Comparison of ENCODE assay signal across 8 cellular contexts in the genomic region with DNA sequence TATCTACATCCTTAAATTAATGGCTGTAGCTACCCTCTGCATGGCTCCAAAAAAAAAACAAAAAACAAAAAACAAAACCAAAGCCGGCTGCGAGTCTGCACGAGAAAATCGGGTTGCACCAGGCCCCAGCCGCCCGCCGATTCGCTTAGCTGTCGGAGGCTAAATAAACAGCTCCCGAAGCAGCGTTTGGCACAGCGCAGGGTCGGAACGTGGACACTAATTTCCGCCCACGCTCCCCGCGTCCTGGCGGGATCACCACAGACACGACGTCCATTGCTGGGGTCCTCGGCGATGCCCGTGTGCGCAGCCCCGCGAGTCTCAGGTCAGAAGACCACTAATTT. TPM values are rescaled to one million over a fixed set of nuclear protein-coding genes. Genes with fewer than 3 reads are reported as not detected.
DNase-seq lines count a peak whose midpoint lies in the region; ATAC-seq lines count a peak whose summit lies in the region.

No MANE protein-coding gene starts in this region.

- H3K9ac ChIP-seq in skeletal muscle satellite cell (ENCODE audit: low read depth, low read length), result peak overlapping the region; percentile 99

- ATAC-seq in HG03521 (IDR thresholded peaks at IDR 0.05; ENCODE audit: unreplicated experiment), result peak; percentile 6

- peaks cover 24% of the 10 kb centered on the region for H3K4me1 ChIP-seq in SJCRH30
- no peaks in the 10 kb centered on the region for H3K4me1 ChIP-seq in iPS DF 6.9 (ENCODE audit: control insufficient read depth, insufficient read depth, low read length)
- H3K4me1 ChIP-seq in skeletal muscle satellite cell (ENCODE audit: control insufficient read depth, insufficient read depth, low read length), result peaks cover 36% of the 10 kb centered on the region

- H3K9me3 ChIP-seq in SJCRH30 (replicated peaks), result no peaks in the 10 kb centered on the region
- H3K9me3 ChIP-seq in iPS DF 6.9 (ENCODE audit: control insufficient read depth, insufficient read depth, low read length), result no peaks in the 10 kb centered on the region
- H3K9me3 ChIP-seq in skeletal muscle satellite cell (replicated peaks; ENCODE audit: low read length), result no peaks in the 10 kb centered on the region

- peak overlapping the region; percentile 97 for H3K27ac ChIP-seq in SJCRH30
- peak overlapping the region; percentile 94 for H3K27ac ChIP-seq in angular gyrus (ENCODE audit: low read depth, low read length)
- H3K27ac ChIP-seq in iPS DF 6.9 (ENCODE audit: low read length), result no peak overlapping the region

- H3K27me3 ChIP-seq in SJCRH30 (no peaks in the 10 kb centered on the region), iPS DF 6.9 (ENCODE audit: control insufficient read depth, insufficient read depth, low read length) (no peaks in the 10 kb centered on the region), skeletal muscle satellite cell (ENCODE audit: control insufficient read depth, insufficient read depth, low read length) (no peaks in the 10 kb centered on the region)

- peak overlapping the region; percentile 100 for H3K4me2 ChIP-seq in skeletal muscle satellite cell (ENCODE audit: low read length)

- DNase-seq in NCI-H2081 (lab: John Stamatoyannopoulos, UW) (peak; percentile 66 to 79), NCI-H2081 treated with DMSO at 0.1 percent for 48 hours (lab: John Stamatoyannopoulos, UW) (no peak), SJCRH30 (peak; percentile 72 to 76), iPS DF 6.9 (ENCODE audit: low read depth, low spot score) (no peak), GM19240 (ENCODE audit: insufficient read length, low spot score) (no peak)

- no CpG with 5 or more reads among the region's 27 CpGs for WGBS in iPS DF 6.9 (ENCODE audit: insufficient coverage, insufficient read length)

- H3K4me3 ChIP-seq in SJCRH30 (peak overlapping the region; percentile 97), iPS DF 6.9 (ENCODE audit: low read length) (peak overlapping the region; percentile 77), skeletal muscle satellite cell (ENCODE audit: low read length) (peak overlapping the region; percentile 95)

- H3K36me3 ChIP-seq in SJCRH30, result no peaks in the 10 kb centered on the region; the same call in 1 of the 2 replicates
- H3K36me3 ChIP-seq in iPS DF 6.9 (ENCODE audit: control insufficient read depth, insufficient read depth, low read length), result no peaks in the 10 kb centered on the region
- H3K36me3 ChIP-seq in skeletal muscle satellite cell (ENCODE audit: insufficient read depth, low read length), result no peaks in the 10 kb centered on the region

RNA-seq across cellular contexts. Expression of a gene that starts 0.7 kb away (rescaled TPM):
- total RNA-seq in SJCRH30 (2014; rRNA removed; shearing (Covaris generic)), result 31.5 and 36.1 TPM in 2 replicates
- total RNA-seq in skeletal muscle satellite cell (2012; rRNA removed), result 29.4 and 30.6 TPM in 2 replicates

RNA-seq across cellular contexts. Expression of a gene that starts 40.8 kb away (rescaled TPM):
- total RNA-seq in SJCRH30 (2014; rRNA removed; shearing (Covaris generic)), result 11.8 and 14.2 TPM in 2 replicates
- 7.9 and 10.5 TPM in 2 replicates for total RNA-seq in skeletal muscle satellite cell (2012; rRNA removed)

Comparison
In these comparisons a context has a peak if more than half of its experiments do, and no peak if none do; other contexts are left out.
1. DNase-seq: peak in NCI-H2081 (2 of 2) and SJCRH30 (2 of 2); none in NCI-H2081 treated with DMSO at 0.1 percent for 48 hours (single experiment), iPS DF 6.9 (single experiment) and GM19240 (single experiment).
2. Peak in every context shown above with its lines, with median percentiles within 50 percentile points of each other: H3K4me3 ChIP-seq.